Comparison of ENCODE assay signal across 13 cellular contexts in the genomic region with DNA sequence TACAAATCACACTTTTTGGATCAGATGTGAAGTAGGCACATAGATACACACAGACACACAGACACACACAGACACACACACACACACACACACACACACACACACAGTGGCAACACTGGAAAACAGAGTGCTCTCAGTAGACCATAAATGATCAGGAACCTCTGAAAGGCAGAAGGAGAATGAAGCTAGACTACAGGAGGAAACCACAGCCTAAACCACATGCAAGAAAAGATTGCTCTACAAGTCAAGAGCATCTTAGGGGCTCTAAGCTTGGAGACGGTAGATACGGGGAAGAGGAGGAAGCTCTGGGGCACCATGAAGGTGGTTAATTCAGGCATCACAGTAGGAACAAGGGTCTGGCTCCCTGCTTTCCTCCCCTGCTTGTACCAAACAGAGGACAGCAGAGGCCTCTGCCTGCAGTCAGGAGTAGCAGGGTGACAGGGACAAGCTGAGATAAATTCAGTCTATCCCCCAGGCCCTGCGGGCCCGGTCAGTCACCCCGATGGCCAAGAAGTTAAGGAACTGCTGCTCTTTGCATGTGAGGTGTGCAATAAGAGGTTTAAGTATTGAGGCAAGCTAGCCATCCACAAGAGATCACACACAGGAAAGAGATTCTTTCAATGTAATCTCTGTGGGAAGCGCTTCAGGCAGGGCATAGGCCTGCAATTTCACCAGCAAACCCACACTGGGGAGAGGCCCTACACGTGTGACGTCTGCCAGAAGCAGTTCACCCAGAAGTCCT. TPM values are rescaled to one million over a fixed set of nuclear protein-coding genes. Genes with fewer than 3 reads are reported as not detected.
DNase-seq lines count a peak whose midpoint lies in the region; ATAC-seq and TF ChIP-seq lines count a peak whose summit lies in the region.
"Had no signal": no experiment of that assay in that cellular context is flagged by ENCODE, and none has a peak within 500 bp of the region (broad histone marks: within the 10 kb centered on the region; RNA-seq: fewer than 3 reads in every experiment).

No MANE protein-coding gene starts in this region.

- peaks cover 17% of the 10 kb centered on the region for H3K4me1 Mint-ChIP-seq in activated T-helper 17 cell treated with anti-CD3 and anti-CD28 coated beads, Interleukin-2, amount 50 U/mL, for 72 hours
- peaks cover 6% of the 10 kb centered on the region for H3K4me1 Mint-ChIP-seq in stimulated activated memory B cell treated with anti-CD40 and anti-IgM and Interleukin-4, amounts not matched to agents 10 μg/mL and 1 μg/mL and 100 μg/mL, for 72 hours

- CTCF ChIA-PET in Panc1 (lab: Charles Lee) = interaction anchor here (0.5 to 0.6 kb wide), 2 partner anchors 13 to 37 kb away, joined by 3 to 4 read pairs; no protein-coding TSS in a partner anchor

- POLR2A ChIA-PET in Panc1 (lab: Charles Lee) = interaction anchor here (0.6 kb wide), 1 partner anchor 81 kb away, joined by 4 read pairs; no protein-coding TSS in a partner anchor

- peak; percentile 55 for ATAC-seq in Panc1
- peak; percentile 38 for ATAC-seq in activated T-helper 17 cell treated with anti-CD3 and anti-CD28 coated beads, Interleukin-2, amount 50 U/mL, for 72 hours (replicated peaks)
- ATAC-seq in stimulated activated memory B cell treated with anti-CD40 and anti-IgM and Interleukin-4, amounts not matched to agents 10 μg/mL and 1 μg/mL and 100 μg/mL, for 72 hours = no peak
- ATAC-seq: left colon had no signal

- H3K27ac ChIP-seq in Panc1 (ENCODE audit: low read length) (no peak overlapping the region), left ventricle myocardium inferior (replicated peaks) (no peak overlapping the region), Peyer's patch (no peak overlapping the region)

- peak; percentile 59 to 74 for DNase-seq in AML-193 (lab: John Stamatoyannopoulos, UW)
- peak; percentile 76 for DNase-seq in GF-D8 (lab: John Stamatoyannopoulos, UW)
- DNase-seq in Panc1 (ENCODE audit: low read depth, low spot score) = no peak
- no peak for DNase-seq in NCI-H146 treated with DMSO at 0.1 percent for 48 hours (lab: John Stamatoyannopoulos, UW; ENCODE audit: unreplicated experiment)
- no peak for DNase-seq in left ventricle myocardium inferior
- no peak for DNase-seq in Peyer's patch
- DNase-seq: glutamatergic neuron, H7, left colon, NCI-H1105 treated with DMSO at 0.1 percent for 48 hours, NCI-H226 had no signal

- no peak for TF ChIP-seq CTCF in Panc1 (IDR thresholded peaks at IDR 0.05)
- no peak for TF ChIP-seq CTCF in left ventricle myocardium inferior (IDR thresholded peaks at IDR 0.05; ENCODE audit: borderline replicate concordance)
- no peak for TF ChIP-seq CTCF in Peyer's patch (IDR thresholded peaks at IDR 0.05)

- H3K4me1 ChIP-seq in Panc1 (ENCODE audit: control insufficient read depth, insufficient read depth, low read length) (no peaks in the 10 kb centered on the region), left ventricle myocardium inferior (no peaks in the 10 kb centered on the region), Peyer's patch (no peaks in the 10 kb centered on the region)

- no peaks in the 10 kb centered on the region for H3K36me3 Mint-ChIP-seq in activated T-helper 17 cell treated with anti-CD3 and anti-CD28 coated beads, Interleukin-2, amount 50 U/mL, for 72 hours (ENCODE audit: low read depth)
- H3K36me3 Mint-ChIP-seq in stimulated activated memory B cell treated with anti-CD40 and anti-IgM and Interleukin-4, amounts not matched to agents 10 μg/mL and 1 μg/mL and 100 μg/mL, for 72 hours = no peaks in the 10 kb centered on the region

- no peaks in the 10 kb centered on the region for H3K9me3 ChIP-seq in Panc1 (ENCODE audit: control insufficient read depth, insufficient read depth, low read depth, low read length)
- no peaks in the 10 kb centered on the region for H3K9me3 ChIP-seq in left ventricle myocardium inferior (replicated peaks)
- no peaks in the 10 kb centered on the region for H3K9me3 ChIP-seq in Peyer's patch

- H3K36me3 ChIP-seq in Panc1 (ENCODE audit: control insufficient read depth, insufficient read depth, low read length) = no peaks in the 10 kb centered on the region
- no peaks in the 10 kb centered on the region for H3K36me3 ChIP-seq in left ventricle myocardium inferior
- H3K36me3 ChIP-seq in Peyer's patch = no peaks in the 10 kb centered on the region

- TF ChIP-seq POLR2A in Peyer's patch (IDR thresholded peaks at IDR 0.05) = no peak

- intact Hi-C loops in Panc1 (cut with micrococcal nuclease; ENCODE audit: unreplicated experiment) (no loop called here), left ventricle myocardium inferior (cut with micrococcal nuclease) (no loop called here)

- in situ Hi-C loops in Panc1 (cut with HindIII; ENCODE audit: low pct_unique_long_range_greater_than_20kb, low sequenced_read_pairs) = no loop called here

- H3K4me3 ChIP-seq in Panc1 (ENCODE audit: low read depth in 2 of 2, low read length in 2 of 2) = no peak overlapping the region
- H3K4me3 ChIP-seq in left ventricle myocardium inferior = no peak overlapping the region
- H3K4me3 ChIP-seq in Peyer's patch = no peak overlapping the region

- H3K9me3 Mint-ChIP-seq in activated T-helper 17 cell treated with anti-CD3 and anti-CD28 coated beads, Interleukin-2, amount 50 U/mL, for 72 hours = no peaks in the 10 kb centered on the region
- no peaks in the 10 kb centered on the region for H3K9me3 Mint-ChIP-seq in stimulated activated memory B cell treated with anti-CD40 and anti-IgM and Interleukin-4, amounts not matched to agents 10 μg/mL and 1 μg/mL and 100 μg/mL, for 72 hours

- H3K4me3 Mint-ChIP-seq in activated T-helper 17 cell treated with anti-CD3 and anti-CD28 coated beads, Interleukin-2, amount 50 U/mL, for 72 hours = no peak overlapping the region
- no peak overlapping the region for H3K4me3 Mint-ChIP-seq in stimulated activated memory B cell treated with anti-CD40 and anti-IgM and Interleukin-4, amounts not matched to agents 10 μg/mL and 1 μg/mL and 100 μg/mL, for 72 hours

- H3K27ac Mint-ChIP-seq in activated T-helper 17 cell treated with anti-CD3 and anti-CD28 coated beads, Interleukin-2, amount 50 U/mL, for 72 hours = peak overlapping the region; percentile 0
- no peak overlapping the region for H3K27ac Mint-ChIP-seq in stimulated activated memory B cell treated with anti-CD40 and anti-IgM and Interleukin-4, amounts not matched to agents 10 μg/mL and 1 μg/mL and 100 μg/mL, for 72 hours

- H3K27me3 ChIP-seq in Panc1 (ENCODE audit: control insufficient read depth, insufficient read depth, low read length) (no peaks in the 10 kb centered on the region), left ventricle myocardium inferior (ENCODE audit: low read depth) (no peaks in the 10 kb centered on the region), Peyer's patch (no peaks in the 10 kb centered on the region)

- H3K27me3 Mint-ChIP-seq in activated T-helper 17 cell treated with anti-CD3 and anti-CD28 coated beads, Interleukin-2, amount 50 U/mL, for 72 hours = no peaks in the 10 kb centered on the region
- H3K27me3 Mint-ChIP-seq in stimulated activated memory B cell treated with anti-CD40 and anti-IgM and Interleukin-4, amounts not matched to agents 10 μg/mL and 1 μg/mL and 100 μg/mL, for 72 hours = peaks cover 9% of the 10 kb centered on the region

- no TSS peak for BruUV-seq in Panc1 (replicated peaks; lab: Mats Ljungman, UMichigan)

RNA-seq across cellular contexts. Expression of gene ARPIN, which starts 23.5 kb away (rescaled TPM):
- total RNA-seq in Panc1 (2021; ENCODE audit: unreplicated experiment) (6.3 TPM), left ventricle myocardium inferior (11.4 TPM), Peyer's patch (10 to 100 TPM; 20.6 to 60.4 (median 50.7) TPM)
- 6.0 TPM for polyA plus RNA-seq in Panc1 (2012; ENCODE audit: insufficient read length)
- total RNA-seq in activated T-helper 17 cell treated with anti-CD3 and anti-CD28 coated beads, Interleukin-2, amount 50 U/mL, for 72 hours = not detected

RNA-seq across cellular contexts. Expression of gene AP3S2, which starts 42.4 kb away (rescaled TPM):
- total RNA-seq in Panc1 (2021; ENCODE audit: unreplicated experiment) (24.6 TPM), left ventricle myocardium inferior (44.1 TPM), Peyer's patch (100 to 1,000 TPM in 1 of 4 donors, 10 to 100 TPM in 3; 13.2 to 106 (median 63.5) TPM)
- polyA plus RNA-seq in Panc1 (2012; ENCODE audit: insufficient read length) = 10.6 TPM
- 10 to 100 TPM; 14.0 to 16.0 TPM for total RNA-seq in activated T-helper 17 cell treated with anti-CD3 and anti-CD28 coated beads, Interleukin-2, amount 50 U/mL, for 72 hours

Comparison
In these comparisons a context has a peak if more than half of its experiments do, and no peak if none do; other contexts are left out.
1. DNase-seq: peak in AML-193 (2 of 2) and GF-D8 (single experiment); none in Panc1 (single experiment), NCI-H146 treated with DMSO at 0.1 percent for 48 hours (single experiment), left ventricle myocardium inferior (single experiment) and Peyer's patch (0 of 3).